9 cellular contexts compared by ENCODE assay signal in genomic region chr7:43260980-43261878, GRCh38.
DNase-seq lines count a peak whose midpoint lies in the region; ATAC-seq and TF ChIP-seq lines count a peak whose summit lies in the region.
"Had no signal": no experiment of that assay in that cellular context is flagged by ENCODE, and none has a peak within 500 bp of the region (broad histone marks: within the 10 kb centered on the region; RNA-seq: fewer than 3 reads in every experiment).

No MANE protein-coding gene starts in this region.

- H4K8ac ChIP-seq in neuronal stem cell (ENCODE audit: low read depth, low read length): no peak overlapping the region

- H3K18ac ChIP-seq in neuronal stem cell (ENCODE audit: low read length): no peak overlapping the region

- no peaks in the 10 kb centered on the region for H3K4me1 Mint-ChIP-seq in CD4-positive, alpha-beta memory T cell
- no peaks in the 10 kb centered on the region for H3K4me1 Mint-ChIP-seq in activated T-cell treated with anti-CD3 and anti-CD28 coated beads, Interleukin-2, amount 50 U/mL, for 4 hours (ENCODE audit: low read depth)
- H3K4me1 Mint-ChIP-seq: IgD-negative memory B cell had no signal

- TF ChIP-seq POLR2A in Peyer's patch (IDR thresholded peaks at IDR 0.05): no peak

- H3K4me3 ChIP-seq in CD4-positive, alpha-beta memory T cell (ENCODE audit: low read length in 2 of 2): no peak overlapping the region
- H3K4me3 ChIP-seq in Jurkat, Clone E6-1 (ENCODE audit: low read length): no peak overlapping the region
- H3K4me3 ChIP-seq in Peyer's patch: no peak overlapping the region
- H3K4me3 ChIP-seq in fibroblast of pulmonary artery (replicated peaks; ENCODE audit: low read depth, low read length): no peak overlapping the region
- no peak overlapping the region for H3K4me3 ChIP-seq in neuronal stem cell (ENCODE audit: low read length in 2 of 2)

- no peak overlapping the region for H3K27ac ChIP-seq in CD4-positive, alpha-beta memory T cell (ENCODE audit: low read depth, low read length)
- no peak overlapping the region for H3K27ac ChIP-seq in Peyer's patch
- H3K27ac ChIP-seq in neuronal stem cell (replicated peaks; ENCODE audit: low read length): no peak overlapping the region

- H3K27me3 ChIP-seq in CD4-positive, alpha-beta memory T cell (ENCODE audit: insufficient read depth, low read length): no peaks in the 10 kb centered on the region
- H3K27me3 ChIP-seq in Peyer's patch (no peaks in the 10 kb centered on the region), neuronal stem cell (ENCODE audit: control insufficient read depth in 3 of 3, insufficient read depth in 3 of 3, low read depth in 1 of 3, low read length in 3 of 3) (no peaks in the 10 kb centered on the region)

- no peak overlapping the region for H3K27ac Mint-ChIP-seq in CD4-positive, alpha-beta memory T cell
- H3K27ac Mint-ChIP-seq: IgD-negative memory B cell had no signal

- H3K36me3 ChIP-seq in CD4-positive, alpha-beta memory T cell (ENCODE audit: insufficient read depth, low read length): no peaks in the 10 kb centered on the region
- H3K36me3 ChIP-seq in Peyer's patch: no peaks in the 10 kb centered on the region
- H3K36me3 ChIP-seq in neuronal stem cell (replicated peaks in 1 of 2; ENCODE audit: control insufficient read depth in 2 of 2, insufficient read depth in 2 of 2, low read length in 2 of 2): no peaks in the 10 kb centered on the region

- no peaks in the 10 kb centered on the region for H3K4me1 ChIP-seq in CD4-positive, alpha-beta memory T cell (ENCODE audit: insufficient read depth, low read length)
- H3K4me1 ChIP-seq in Peyer's patch: peaks cover 0 to 5% (median 0%) of the 10 kb centered on the region in 4 donors
- H3K4me1 ChIP-seq in neuronal stem cell (ENCODE audit: control insufficient read depth in 2 of 2, insufficient read depth in 1 of 2, low read depth in 1 of 2, low read length in 2 of 2): no peaks in the 10 kb centered on the region

- peak; percentile 28 to 54 (median 36) for DNase-seq in CD4-positive, alpha-beta memory T cell
- peak; percentile 68 for DNase-seq in Jurkat, Clone E6-1 (ENCODE audit: low read depth, low spot score)
- DNase-seq in Peyer's patch: peak; percentile 50 to 88 (median 59)
- peak; percentile 55 for DNase-seq in activated T-cell treated with anti-CD3 and anti-CD28 coated beads, Interleukin-2, amount 50 U/mL, for 4 hours
- DNase-seq in fibroblast of pulmonary artery (ENCODE audit: low read depth): peak; percentile 91
- DNase-seq in neuronal stem cell (ENCODE audit: low spot score): peak; percentile 77
- peak; percentile 70 for DNase-seq in stromal cell of bone marrow (ENCODE audit: low read depth)

- POLR2A ChIA-PET in CD4-positive, alpha-beta memory T cell (lab: Charles Lee; ENCODE audit: partially characterized antibody): no interaction called here

- no peak overlapping the region for H2BK12ac ChIP-seq in neuronal stem cell (ENCODE audit: low read length)

- no peak overlapping the region for H3K4me3 Mint-ChIP-seq in CD4-positive, alpha-beta memory T cell
- no peak overlapping the region for H3K4me3 Mint-ChIP-seq in activated T-cell treated with anti-CD3 and anti-CD28 coated beads, Interleukin-2, amount 50 U/mL, for 4 hours
- H3K4me3 Mint-ChIP-seq: IgD-negative memory B cell had no signal

- no peak overlapping the region for H4K91ac ChIP-seq in neuronal stem cell (ENCODE audit: low read depth, low read length, poor library complexity)

- H3K9me3 Mint-ChIP-seq in CD4-positive, alpha-beta memory T cell: no peaks in the 10 kb centered on the region
- no peaks in the 10 kb centered on the region for H3K9me3 Mint-ChIP-seq in activated T-cell treated with anti-CD3 and anti-CD28 coated beads, Interleukin-2, amount 50 U/mL, for 4 hours
- H3K9me3 Mint-ChIP-seq: IgD-negative memory B cell had no signal

- no peak overlapping the region for H3K4me2 ChIP-seq in neuronal stem cell (ENCODE audit: insufficient read depth, low read length, poor library complexity, severe bottlenecking)

- H3K79me1 ChIP-seq in neuronal stem cell (ENCODE audit: low read depth, low read length): no peaks in the 10 kb centered on the region

- ATAC-seq in GM19455 (IDR thresholded peaks at IDR 0.05; ENCODE audit: unreplicated experiment): peak; percentile 95
- peak; percentile 57 to 73 for ATAC-seq in activated T-cell treated with anti-CD3 and anti-CD28 coated beads, Interleukin-2, amount 50 U/mL, for 4 hours

- no peak overlapping the region for H2BK15ac ChIP-seq in neuronal stem cell (ENCODE audit: low read length)

- H3K9ac ChIP-seq in neuronal stem cell (ENCODE audit: low read depth, low read length, poor library complexity): no peak overlapping the region

- no peak overlapping the region for H2AK5ac ChIP-seq in neuronal stem cell (ENCODE audit: low read depth, low read length)

- H3K14ac ChIP-seq in neuronal stem cell (ENCODE audit: low read length): no peak overlapping the region

- WGBS in neuronal stem cell (ENCODE audit: extremely low coverage in 2 of 2, insufficient read length in 2 of 2, insufficient replicate concordance in 1 of 2), 2 donors: no CpG with 5 or more reads among the region's 8 CpGs

- H3K9me3 ChIP-seq in CD4-positive, alpha-beta memory T cell (ENCODE audit: control insufficient read depth in 1 of 2, low read length in 2 of 2): no peaks in the 10 kb centered on the region
- H3K9me3 ChIP-seq in Peyer's patch: no peaks in the 10 kb centered on the region
- no peaks in the 10 kb centered on the region for H3K9me3 ChIP-seq in neuronal stem cell (replicated peaks in 1 of 2; ENCODE audit: control insufficient read depth in 2 of 2, insufficient read depth in 1 of 2, low read depth in 1 of 2, low read length in 2 of 2)

- H2BK5ac ChIP-seq in neuronal stem cell (ENCODE audit: low read length): no peak overlapping the region

- no peak overlapping the region for H3K23ac ChIP-seq in neuronal stem cell (ENCODE audit: low read depth, low read length, poor library complexity)

- H2BK120ac ChIP-seq in neuronal stem cell (ENCODE audit: low read depth, low read length): no peak overlapping the region

- CTCF ChIA-PET in CD4-positive, alpha-beta memory T cell (lab: Charles Lee; ENCODE audit: partially characterized antibody): interaction anchor here (0.6 to 7.3 kb wide), 13 partner anchors 9 to 1318 kb away, joined by 3 to 55 read pairs (median 3); partner anchors contain the start of gene STK17A

- H2AFZ ChIP-seq in neuronal stem cell (ENCODE audit: low read length): no peak overlapping the region

- intact Hi-C loops in CD4-positive, alpha-beta memory T cell (cut with micrococcal nuclease): loop anchor here (1.0 to 5.0 kb wide), 4 partner anchors 320 to 1318 kb away; no protein-coding TSS in a partner anchor

- H3K27me3 Mint-ChIP-seq in CD4-positive, alpha-beta memory T cell: peaks cover 4 to 8% of the 10 kb centered on the region in 2 donors
- peaks cover 21% of the 10 kb centered on the region for H3K27me3 Mint-ChIP-seq in activated T-cell treated with anti-CD3 and anti-CD28 coated beads, Interleukin-2, amount 50 U/mL, for 4 hours (ENCODE audit: low read depth)

- H3K36me3 Mint-ChIP-seq in CD4-positive, alpha-beta memory T cell: no peaks in the 10 kb centered on the region
- H3K36me3 Mint-ChIP-seq in activated T-cell treated with anti-CD3 and anti-CD28 coated beads, Interleukin-2, amount 50 U/mL, for 4 hours (ENCODE audit: insufficient read depth): no peaks in the 10 kb centered on the region
- H3K36me3 Mint-ChIP-seq: IgD-negative memory B cell had no signal

- no peak overlapping the region for H3K4ac ChIP-seq in neuronal stem cell (ENCODE audit: low read length)

- TF ChIP-seq CTCF in Peyer's patch (IDR thresholded peaks at IDR 0.05): peak; percentile 62 to 86 (median 78)
- TF ChIP-seq CTCF in fibroblast of pulmonary artery (IDR thresholded peaks at IDR 0.05; ENCODE audit: low read length, missing control alignments): peak; percentile 98

Comparison
In these comparisons a context has a peak if more than half of its experiments do, and no peak if none do; other contexts are left out.
1. DNase-seq: peak in every context shown above with its lines; median percentile 91 in fibroblast of pulmonary artery; 77 in neuronal stem cell; 70 in stromal cell of bone marrow; 68 in Jurkat, Clone E6-1; 59 in Peyer's patch; 55 in activated T-cell treated with anti-CD3 and anti-CD28 coated beads, Interleukin-2, amount 50 U/mL, for 4 hours; 36 in CD4-positive, alpha-beta memory T cell.